ENCODE assay signal across 29 cellular contexts in the genomic region with DNA sequence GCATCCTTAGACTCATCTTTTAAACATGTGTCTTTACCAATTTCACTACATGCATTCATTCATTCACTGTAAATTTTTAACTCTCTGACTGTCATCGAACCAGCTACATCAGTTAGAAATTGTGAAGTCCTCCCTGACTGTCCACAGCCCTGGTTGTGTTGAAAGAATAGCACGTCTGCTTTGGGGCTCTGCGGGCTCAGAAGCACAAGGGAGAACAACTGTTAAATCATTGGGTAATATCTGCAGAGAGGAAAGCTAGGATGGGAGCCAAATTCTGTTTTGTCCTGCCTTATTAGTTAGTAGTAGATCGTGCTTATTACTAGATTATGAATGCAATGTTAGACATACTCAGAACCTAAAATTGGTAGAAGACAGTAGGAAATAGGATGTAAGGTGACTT. TPM values are rescaled to one million over a fixed set of nuclear protein-coding genes. Genes with fewer than 3 reads are reported as not detected.
A peak's percentile ranks its signal among the peaks of the same experiment; 100 is the strongest.
DNase-seq lines count a peak whose midpoint lies in the region; ATAC-seq and TF ChIP-seq lines count a peak whose summit lies in the region.
"Had no signal": no experiment of that assay in that cellular context is flagged by ENCODE, and none has a peak within 500 bp of the region (broad histone marks: within the 10 kb centered on the region; RNA-seq: fewer than 3 reads in every experiment).

No MANE protein-coding gene starts in this region.

- H3K4me1 ChIP-seq in GM23248 (ENCODE audit: insufficient read depth) (no peaks in the 10 kb centered on the region), neutrophil (ENCODE audit: control insufficient read depth in 1 of 2, insufficient read depth in 1 of 2, low read depth in 1 of 2, low read length in 1 of 2) (peaks cover 8 to 24% of the 10 kb centered on the region in 2 experiments), HAP-1 (peaks cover 10% of the 10 kb centered on the region)
- H3K4me1 ChIP-seq in naive thymus-derived CD4-positive, alpha-beta T cell (ENCODE audit: control insufficient read depth in 2 of 2, insufficient read depth in 2 of 2, low read length in 2 of 2) = peaks cover 0 to 3% of the 10 kb centered on the region in 2 donors

- CTCF ChIA-PET in naive thymus-derived CD4-positive, alpha-beta T cell (lab: Charles Lee) = no interaction called here

- WGBS in GM23248 (ENCODE audit: low coverage in 1 of 2, low lambda C conversion rate in 2 of 2, missing lambda C conversion rate in 2 of 2), 2 experiments = 38 to 46% methylated on average over 4 of the region's 4 CpGs

- TF ChIP-seq CTCF in choroid plexus epithelial cell (conservative IDR thresholded peaks at IDR 0.05; ENCODE audit: low read depth, low read length) (no peak), neutrophil (IDR thresholded peaks at IDR 0.05) (no peak)

- H3K27ac ChIP-seq in GM23248 = no peak overlapping the region
- peak overlapping the region; percentile 57 for H3K27ac ChIP-seq in neutrophil
- H3K27ac ChIP-seq in naive thymus-derived CD4-positive, alpha-beta T cell (ENCODE audit: low read depth, low read length) = no peak overlapping the region
- H3K27ac ChIP-seq: ascending aorta, esophagus muscularis mucosa, HL-60, PC-9, spleen had no signal

- H3K36me3 Mint-ChIP-seq in naive thymus-derived CD4-positive, alpha-beta T cell = peaks cover 0 to 51% (median 20%) of the 10 kb centered on the region in 5 donors

- H2AFZ ChIP-seq in GM23248 = no peak overlapping the region
- H2AFZ ChIP-seq: PC-9 had no signal

- ATAC-seq in naive thymus-derived CD4-positive, alpha-beta T cell = no peak
- ATAC-seq: activated T-helper 17 cell treated with anti-CD3 and anti-CD28 coated beads, Interleukin-2, amount 50 U/mL, for 72 hours; HepG2; natural killer cell treated with Interleukin-12 subunit alpha and Interleukin-12 subunit beta and Interleukin-15 and Interleukin-18, amount 100 ng/mL, for 72 hours had no signal

- H4K20me1 ChIP-seq in GM23248 (ENCODE audit: insufficient read depth) = 0 out of 2 replicates have a peak, but pooled peaks cover 11% of the 10 kb centered on the region

- no peaks in the 10 kb centered on the region for H3K27me3 ChIP-seq in GM23248 (replicated peaks; ENCODE audit: insufficient read depth)
- H3K27me3 ChIP-seq in neutrophil = no peaks in the 10 kb centered on the region
- H3K27me3 ChIP-seq in HAP-1 (ENCODE audit: low read depth) = no peaks in the 10 kb centered on the region
- no peaks in the 10 kb centered on the region for H3K27me3 ChIP-seq in naive thymus-derived CD4-positive, alpha-beta T cell (ENCODE audit: control insufficient read depth in 2 of 2, insufficient read depth in 2 of 2, low read length in 2 of 2)
- H3K27me3 ChIP-seq: ascending aorta, esophagus muscularis mucosa, spleen had no signal

- H3K4me3 ChIP-seq in GM23248 (no peak overlapping the region), choroid plexus epithelial cell (ENCODE audit: low read depth, low read length) (no peak overlapping the region), neutrophil (ENCODE audit: low read depth in 1 of 2, low read length in 1 of 2) (no peak overlapping the region), HAP-1 (no peak overlapping the region)
- H3K4me3 ChIP-seq in naive thymus-derived CD4-positive, alpha-beta T cell (ENCODE audit: low read length) = no peak overlapping the region
- H3K4me3 ChIP-seq: ascending aorta, esophagus muscularis mucosa, PC-9, spleen had no signal

- DNase-seq in AG20443 (ENCODE audit: low spot score) (peak; percentile 50), GM23248 (peak; percentile 47), choroid plexus epithelial cell (ENCODE audit: low read depth) (peak; percentile 55), HAP-1 (ENCODE audit: low spot score in 2 of 2) (no peak), NCI-H128 (lab: John Stamatoyannopoulos, UW; ENCODE audit: unreplicated experiment) (no peak), H4 (ENCODE audit: low spot score) (no peak)
- no peak for DNase-seq in naive thymus-derived CD4-positive, alpha-beta T cell
- DNase-seq: activated B cell treated with CpG ODN at 0.5 μM for 24 hours; activated CD4-positive, alpha-beta T cell treated with anti-CD3 and anti-CD28 coated beads, Interleukin-2, amount 50 U/mL, for 4 hours; activated CD8-positive, alpha-beta memory T cell treated with anti-CD3 and anti-CD28 coated beads, Interleukin-2, amount 50 U/mL, for 4 hours; Calu3; central memory CD4-positive, alpha-beta T cell; DMS79 treated with DMSO at 0.1 percent for 48 hours; Kasumi-1; NCI-H1694; NCI-H524; PC-9; retina; SHP77; spleen; stimulated activated CD4-positive, alpha-beta T cell treated with anti-CD3 and anti-CD28 coated beads, Interleukin-2, amount 100 ng/mL, for 48 hours had no signal

- H3K9ac ChIP-seq in GM23248 = no peak overlapping the region

- peak overlapping the region in 1 of 9 donors; percentile 36 for H3K27ac Mint-ChIP-seq in naive thymus-derived CD4-positive, alpha-beta T cell
- H3K27ac Mint-ChIP-seq: activated B cell treated with CpG ODN at 0.5 μM for 24 hours; activated naive CD8-positive, alpha-beta T cell; activated T-helper 17 cell treated with anti-CD3 and anti-CD28 coated beads, Interleukin-2, amount 50 U/mL, for 72 hours had no signal

- H3K9me2 ChIP-seq in GM23248 (ENCODE audit: insufficient read depth) = no peaks in the 10 kb centered on the region

- no peaks in the 10 kb centered on the region for H3K27me3 Mint-ChIP-seq in naive thymus-derived CD4-positive, alpha-beta T cell
- H3K27me3 Mint-ChIP-seq: activated B cell treated with CpG ODN at 0.5 μM for 24 hours; activated naive CD8-positive, alpha-beta T cell; activated T-helper 17 cell treated with anti-CD3 and anti-CD28 coated beads, Interleukin-2, amount 50 U/mL, for 72 hours; natural killer cell treated with Interleukin-12 subunit alpha and Interleukin-12 subunit beta and Interleukin-15 and Interleukin-18, amount 100 ng/mL, for 72 hours had no signal

- no peaks in the 10 kb centered on the region for H3K9me3 ChIP-seq in GM23248 (ENCODE audit: low read depth)
- H3K9me3 ChIP-seq in neutrophil = no peaks in the 10 kb centered on the region
- no peaks in the 10 kb centered on the region for H3K9me3 ChIP-seq in HAP-1
- no peaks in the 10 kb centered on the region for H3K9me3 ChIP-seq in naive thymus-derived CD4-positive, alpha-beta T cell (ENCODE audit: control insufficient read depth in 2 of 3, low read length in 3 of 3)
- H3K9me3 ChIP-seq: ascending aorta, esophagus muscularis mucosa, spleen had no signal

- no peaks in the 10 kb centered on the region for H3K9me3 Mint-ChIP-seq in naive thymus-derived CD4-positive, alpha-beta T cell
- H3K9me3 Mint-ChIP-seq: activated B cell treated with CpG ODN at 0.5 μM for 24 hours; activated T-helper 17 cell treated with anti-CD3 and anti-CD28 coated beads, Interleukin-2, amount 50 U/mL, for 72 hours; natural killer cell treated with Interleukin-12 subunit alpha and Interleukin-12 subunit beta and Interleukin-15 and Interleukin-18, amount 100 ng/mL, for 72 hours had no signal

- intact Hi-C loops in naive thymus-derived CD4-positive, alpha-beta T cell (cut with micrococcal nuclease) = no loop called here

- in situ Hi-C loops in GM23248 (cut with MboI) = no loop called here
- in situ Hi-C loops in HAP-1 (cut with MboI; ENCODE audit: low sequenced_read_pairs) = no loop called here

- POLR2A ChIA-PET in naive thymus-derived CD4-positive, alpha-beta T cell (lab: Charles Lee) = no interaction called here

- H3K79me2 ChIP-seq in GM23248 (ENCODE audit: insufficient read depth) = peaks cover 100% of the 10 kb centered on the region

- H3K36me3 ChIP-seq in GM23248 (ENCODE audit: low read depth) (peaks cover 16% of the 10 kb centered on the region; the same call in 1 of the 2 replicates), neutrophil (peaks cover 8% of the 10 kb centered on the region), HAP-1 (replicated peaks) (peaks cover 28% of the 10 kb centered on the region)
- H3K36me3 ChIP-seq in naive thymus-derived CD4-positive, alpha-beta T cell (ENCODE audit: control insufficient read depth in 2 of 3, insufficient read depth in 3 of 3, low read length in 3 of 3) = peaks cover 0 to 22% (median 0%) of the 10 kb centered on the region in 3 experiments

- no peaks in the 10 kb centered on the region; the same call in 1 of the 2 replicates for H3F3A ChIP-seq in GM23248 (ENCODE audit: insufficient read depth)

- no peak overlapping the region for H3K4me2 ChIP-seq in GM23248 (ENCODE audit: unreplicated experiment)
- H3K4me2 ChIP-seq: PC-9 had no signal

- peaks cover 21 to 51% (median 35%) of the 10 kb centered on the region in 7 donors for H3K4me1 Mint-ChIP-seq in naive thymus-derived CD4-positive, alpha-beta T cell
- H3K4me1 Mint-ChIP-seq: activated B cell treated with CpG ODN at 0.5 μM for 24 hours had no signal

- no peak overlapping the region for H3K4me3 Mint-ChIP-seq in naive thymus-derived CD4-positive, alpha-beta T cell
- H3K4me3 Mint-ChIP-seq: activated B cell treated with CpG ODN at 0.5 μM for 24 hours; activated naive CD8-positive, alpha-beta T cell; activated T-helper 17 cell treated with anti-CD3 and anti-CD28 coated beads, Interleukin-2, amount 50 U/mL, for 72 hours; natural killer cell treated with Interleukin-12 subunit alpha and Interleukin-12 subunit beta and Interleukin-15 and Interleukin-18, amount 100 ng/mL, for 72 hours had no signal

RNA-seq across cellular contexts. Expression of a gene that starts 26.3 kb away (rescaled TPM):
- total RNA-seq in GM23248 (2014; rRNA removed; shearing (Covaris generic)) = 36.6 and 42.1 TPM in 2 replicates
- 43.4 and 45.5 TPM in 2 replicates for polyA plus RNA-seq in GM23248 (2016; fragmentation: Nextera tagmentation; extraction: Ambion mirVana)
- 10 to 100 TPM; 36.7 to 49.5 (median 42.3) TPM for total RNA-seq in naive thymus-derived CD4-positive, alpha-beta T cell
- 10 to 100 TPM; 54.8 to 62.1 TPM for polyA plus RNA-seq in naive thymus-derived CD4-positive, alpha-beta T cell
- 24.3 and 28.6 TPM in 2 replicates for total RNA-seq in H4 (2014; rRNA removed; shearing (Covaris generic))

RNA-seq across cellular contexts. Expression of a gene that starts 28.2 kb away (rescaled TPM):
- total RNA-seq in GM23248 (2014; rRNA removed; shearing (Covaris generic)) = 90.5 and 101 TPM in 2 replicates
- 28.9 and 29.3 TPM in 2 replicates for polyA plus RNA-seq in GM23248 (2016; fragmentation: Nextera tagmentation; extraction: Ambion mirVana)
- total RNA-seq in naive thymus-derived CD4-positive, alpha-beta T cell = 100 to 1,000 TPM in 1 of 5 experiments, 10 to 100 TPM in 4; 62.8 to 136 (median 81.2) TPM
- polyA plus RNA-seq in naive thymus-derived CD4-positive, alpha-beta T cell = 1 to 10 TPM; 9.0 to 9.5 TPM
- 25.5 and 39.5 TPM in 2 replicates for total RNA-seq in H4 (2014; rRNA removed; shearing (Covaris generic))

Comparison
In these comparisons a context has a peak if more than half of its experiments do, and no peak if none do; other contexts are left out.
1. DNase-seq: peak in AG20443 (single experiment), GM23248 (single experiment) and choroid plexus epithelial cell (single experiment); none in HAP-1 (0 of 2), naive thymus-derived CD4-positive, alpha-beta T cell (0 of 9), NCI-H128 (single experiment) and H4 (single experiment).